ENCODE assay signal across 11 cellular contexts in genomic region chr14:61653507-61653906, GRCh38. TPM values are rescaled to one million over a fixed set of nuclear protein-coding genes. Genes with fewer than 3 reads are reported as not detected.
DNase-seq lines count a peak whose midpoint lies in the region; ATAC-seq and TF ChIP-seq lines count a peak whose summit lies in the region.
"Had no signal": no experiment of that assay in that cellular context is flagged by ENCODE, and none has a peak within 500 bp of the region (broad histone marks: within the 10 kb centered on the region; RNA-seq: fewer than 3 reads in every experiment).

No MANE protein-coding gene starts in this region.

- H3K4me1 ChIP-seq in right atrium auricular region = peaks cover 0 to 10% of the 10 kb centered on the region in 2 donors

- H3K4me3 Mint-ChIP-seq in activated CD8-positive, alpha-beta T cell treated with anti-CD3 and anti-CD28 coated beads, Interleukin-2, amount 10 ng/mL, durations not matched to agents 7 days and 5 days = no peak overlapping the region
- H3K4me3 Mint-ChIP-seq: stimulated activated effector memory CD8-positive, alpha-beta T cell treated with anti-CD3 and anti-CD28 coated beads, Interleukin-12 subunit alpha, Interleukin-12 subunit beta, amount 100 ng/mL, for 72 hours had no signal

- no peak for TF ChIP-seq CTCF in right atrium auricular region (IDR thresholded peaks at IDR 0.05)

- CTCF ChIA-PET in activated CD8-positive, alpha-beta T cell treated with anti-CD3 and anti-CD28 coated beads, Interleukin-2, amount 10 ng/mL, durations not matched to agents 7 days and 5 days (lab: Charles Lee) = no interaction called here

- no peak overlapping the region for H3K27ac Mint-ChIP-seq in activated CD8-positive, alpha-beta T cell treated with anti-CD3 and anti-CD28 coated beads, Interleukin-2, amount 10 ng/mL, durations not matched to agents 7 days and 5 days
- H3K27ac Mint-ChIP-seq: stimulated activated effector memory CD8-positive, alpha-beta T cell treated with anti-CD3 and anti-CD28 coated beads, Interleukin-12 subunit alpha, Interleukin-12 subunit beta, amount 100 ng/mL, for 72 hours had no signal

- H3K4me1 Mint-ChIP-seq in activated CD8-positive, alpha-beta T cell treated with anti-CD3 and anti-CD28 coated beads, Interleukin-2, amount 10 ng/mL, durations not matched to agents 7 days and 5 days (ENCODE audit: low read depth) = peaks cover 48% of the 10 kb centered on the region

- no peak overlapping the region for H3K4me3 ChIP-seq in right atrium auricular region
- H3K4me3 ChIP-seq: dorsolateral prefrontal cortex had no signal

- no peak for ATAC-seq in activated CD8-positive, alpha-beta T cell treated with anti-CD3 and anti-CD28 coated beads, Interleukin-2, amount 10 ng/mL, durations not matched to agents 7 days and 5 days
- ATAC-seq: stimulated activated effector memory CD8-positive, alpha-beta T cell treated with anti-CD3 and anti-CD28 coated beads, Interleukin-12 subunit alpha, Interleukin-12 subunit beta, amount 100 ng/mL, for 72 hours had no signal

- H3K27ac ChIP-seq in right atrium auricular region = no peak overlapping the region

- peak; percentile 54 for DNase-seq in A172 (ENCODE audit: low spot score)
- peak; percentile 94 for DNase-seq in HT1080 (ENCODE audit: low read depth)
- peak; percentile 46 for DNase-seq in amniotic stem cell (lab: John Stamatoyannopoulos, UW)
- peak; percentile 63 for DNase-seq in right atrium auricular region (ENCODE audit: low spot score)
- DNase-seq in NK-92 treated with Interleukin-12 subunit alpha and Interleukin-12 subunit beta, amount 100 ng/mL, for 24 hours (lab: John Stamatoyannopoulos, UW) = no peak
- no peak for DNase-seq in GOT3 (lab: John Stamatoyannopoulos, UW)
- no peak for DNase-seq in central memory CD4-positive, alpha-beta T cell
- DNase-seq in activated CD8-positive, alpha-beta T cell treated with anti-CD3 and anti-CD28 coated beads, Interleukin-2, amount 10 ng/mL, durations not matched to agents 7 days and 5 days = no peak
- DNase-seq: NCI-H146 had no signal

- no peaks in the 10 kb centered on the region for H3K36me3 ChIP-seq in right atrium auricular region

- POLR2A ChIA-PET in activated CD8-positive, alpha-beta T cell treated with anti-CD3 and anti-CD28 coated beads, Interleukin-2, amount 10 ng/mL, durations not matched to agents 7 days and 5 days (lab: Charles Lee) = no interaction called here

- H3K9me3 Mint-ChIP-seq in activated CD8-positive, alpha-beta T cell treated with anti-CD3 and anti-CD28 coated beads, Interleukin-2, amount 10 ng/mL, durations not matched to agents 7 days and 5 days (ENCODE audit: insufficient read depth) = peaks cover under 1% of the 10 kb centered on the region
- H3K9me3 Mint-ChIP-seq: stimulated activated effector memory CD8-positive, alpha-beta T cell treated with anti-CD3 and anti-CD28 coated beads, Interleukin-12 subunit alpha, Interleukin-12 subunit beta, amount 100 ng/mL, for 72 hours had no signal

- H3K27me3 ChIP-seq in right atrium auricular region = no peaks in the 10 kb centered on the region
- H3K27me3 ChIP-seq: dorsolateral prefrontal cortex had no signal

- H3K9me3 ChIP-seq in right atrium auricular region = no peaks in the 10 kb centered on the region

- H3K36me3 Mint-ChIP-seq in activated CD8-positive, alpha-beta T cell treated with anti-CD3 and anti-CD28 coated beads, Interleukin-2, amount 10 ng/mL, durations not matched to agents 7 days and 5 days (ENCODE audit: low read depth) = peaks cover 11% of the 10 kb centered on the region
- H3K36me3 Mint-ChIP-seq: stimulated activated effector memory CD8-positive, alpha-beta T cell treated with anti-CD3 and anti-CD28 coated beads, Interleukin-12 subunit alpha, Interleukin-12 subunit beta, amount 100 ng/mL, for 72 hours had no signal

- H3K27me3 Mint-ChIP-seq in activated CD8-positive, alpha-beta T cell treated with anti-CD3 and anti-CD28 coated beads, Interleukin-2, amount 10 ng/mL, durations not matched to agents 7 days and 5 days (ENCODE audit: low read depth) = no peaks in the 10 kb centered on the region

RNA-seq across cellular contexts. Expression of gene HIF1A, which starts 41.8 kb away (rescaled TPM):
- 226 and 236 TPM in 2 replicates for total RNA-seq in A172 (2014; rRNA removed; shearing (Covaris generic))
- total RNA-seq in HT1080 (2014; rRNA removed; shearing (Covaris generic)) = 153 and 176 TPM in 2 replicates
- 153 and 197 TPM in 2 replicates for polyA plus RNA-seq in HT1080 (2015; cell fraction: cytosol; rRNA removed)
- 399 and 406 TPM in 2 replicates for polyA plus RNA-seq in HT1080 (2015; cell fraction: nucleus; rRNA removed)
- total RNA-seq in right atrium auricular region = 10 to 100 TPM; 81.2 to 89.1 TPM
- 100 to 1,000 TPM; 119 to 132 TPM for total RNA-seq in activated CD8-positive, alpha-beta T cell treated with anti-CD3 and anti-CD28 coated beads, Interleukin-2, amount 10 ng/mL, durations not matched to agents 7 days and 5 days

Comparison
In these comparisons a context has a peak if more than half of its experiments do, and no peak if none do; other contexts are left out.
1. DNase-seq: peak in A172 (single experiment), HT1080 (single experiment), amniotic stem cell (single experiment) and right atrium auricular region (single experiment); none in NK-92 treated with Interleukin-12 subunit alpha and Interleukin-12 subunit beta, amount 100 ng/mL, for 24 hours (single experiment), GOT3 (single experiment), central memory CD4-positive, alpha-beta T cell (single experiment) and activated CD8-positive, alpha-beta T cell treated with anti-CD3 and anti-CD28 coated beads, Interleukin-2, amount 10 ng/mL, durations not matched to agents 7 days and 5 days (single experiment).